In genomic region chr15:43406192-43406591, GRCh38 we compare ENCODE assay signal across 18 cellular contexts. TPM values are rescaled to one million over a fixed set of nuclear protein-coding genes. Genes with fewer than 3 reads are reported as not detected.
DNase-seq lines count a peak whose midpoint lies in the region; ATAC-seq and TF ChIP-seq lines count a peak whose summit lies in the region.
"Had no signal": no experiment of that assay in that cellular context is flagged by ENCODE, and none has a peak within 500 bp of the region (broad histone marks: within the 10 kb centered on the region; RNA-seq: fewer than 3 reads in every experiment).

No MANE protein-coding gene starts in this region.

- H3K27ac Mint-ChIP-seq in immature natural killer cell, result no peak overlapping the region

- peaks cover 0 to 24% of the 10 kb centered on the region in 2 experiments; a peak in 2 of 4 replicates for H3K4me1 ChIP-seq in SK-N-SH (ENCODE audit: control insufficient read depth in 1 of 2, insufficient read depth in 2 of 2, low read depth in 1 of 2, low read length in 1 of 2)

- peak overlapping the region; percentile 37 to 95; a peak in 3 of 4 replicates for H3K27ac ChIP-seq in SK-N-SH (ENCODE audit: low read depth in 2 of 2, low read length in 1 of 2)
- H3K27ac ChIP-seq: SK-N-MC had no signal

- H3K9ac ChIP-seq in SK-N-SH, result no peak overlapping the region

- no peaks in the 10 kb centered on the region for H3K27me3 ChIP-seq in SK-N-SH (ENCODE audit: insufficient read depth)

- H3K9me3 ChIP-seq in SK-N-SH, result no peaks in the 10 kb centered on the region

- H3K4me1 Mint-ChIP-seq in immature natural killer cell, result no peaks in the 10 kb centered on the region

- no peaks in the 10 kb centered on the region for H3K9me3 Mint-ChIP-seq in immature natural killer cell
- H3K9me3 Mint-ChIP-seq: CD4-positive, CD25-positive, alpha-beta regulatory T cell had no signal

- peaks cover 11 to 49% (median 32%) of the 10 kb centered on the region in 3 donors for H3K36me3 Mint-ChIP-seq in immature natural killer cell

- WGBS in SK-N-SH (ENCODE audit: low lambda C conversion rate), result 44% methylated on average over 2 of the region's 2 CpGs

- TF ChIP-seq POLR2A in GM18505 (IDR thresholded peaks at IDR 0.05; ENCODE audit: borderline replicate concordance, extremely low read depth, insufficient read depth, insufficient read length), result no peak

- H3K9me2 ChIP-seq in SK-N-SH, result no peaks in the 10 kb centered on the region

- no peak overlapping the region for H3K4me3 Mint-ChIP-seq in immature natural killer cell
- H3K4me3 Mint-ChIP-seq: CD4-positive, CD25-positive, alpha-beta regulatory T cell had no signal

- POLR2A ChIA-PET in SK-N-SH (lab: Yijun Ruan, JAX), result no interaction called here

- TF ChIP-seq RAD21 in SK-N-SH (IDR thresholded peaks at IDR 0.05; ENCODE audit: low read length), result no peak

- peaks cover 86% of the 10 kb centered on the region in 2 experiments for H3K36me3 ChIP-seq in SK-N-SH (replicated peaks in 1 of 2; ENCODE audit: control insufficient read depth in 1 of 2, insufficient read depth in 2 of 2, low read length in 1 of 2)

- CTCF ChIA-PET in SK-N-SH (lab: Yijun Ruan, JAX), result interaction anchor here (1.1 to 2.5 kb wide), 5 partner anchors 9 to 108 kb away, joined by 3 to 8 read pairs (median 5); no protein-coding TSS in a partner anchor

- peaks cover 19% of the 10 kb centered on the region for H3F3A ChIP-seq in SK-N-SH (replicated peaks; ENCODE audit: insufficient read depth)

- no peak overlapping the region for H3K4me3 ChIP-seq in SK-N-SH (ENCODE audit: low read depth in 2 of 2, low read length in 1 of 2)
- H3K4me3 ChIP-seq: SK-N-MC had no signal

- H3K27me3 Mint-ChIP-seq in immature natural killer cell (ENCODE audit: low read depth in 3 of 3), result peaks cover 0 to 2% (median 0%) of the 10 kb centered on the region in 3 donors
- H3K27me3 Mint-ChIP-seq: CD4-positive, CD25-positive, alpha-beta regulatory T cell had no signal

- TF ChIP-seq EP300 in SK-N-SH (IDR thresholded peaks at IDR 0.05; ENCODE audit: borderline replicate concordance in 1 of 2, low read depth in 1 of 2, low read length in 1 of 2), result peak in 1 of 2 experiments; percentile 69; a peak in 1 of 4 replicates

- H3K4me2 ChIP-seq in SK-N-SH, result no peak overlapping the region

- intact Hi-C loops in left ventricle myocardium superior (cut with micrococcal nuclease), result no loop called here
- intact Hi-C loops in Right ventricle myocardium superior (cut with DNase I), result no loop called here

- no peaks in the 10 kb centered on the region; the same call in 1 of the 2 replicates for H4K20me1 ChIP-seq in SK-N-SH (ENCODE audit: insufficient read depth)

- DNase-seq in left ventricle myocardium superior (no peak), Right ventricle myocardium superior (no peak), SK-N-SH (peak; percentile 71), fibroblast of gingiva (ENCODE audit: low read depth) (peak; percentile 18), immature natural killer cell (no peak), NCI-H69 (lab: John Stamatoyannopoulos, UW) (no peak)
- DNase-seq in stimulated activated naive CD4-positive, alpha-beta T cell treated with Interleukin-2 at 50 U/mL for 16 hours (lab: John Stamatoyannopoulos, UW), result no peak
- DNase-seq: Calu3; CD4-positive, CD25-positive, alpha-beta regulatory T cell; DMS79; NCI-H1436 treated with DMSO at 0.1 percent for 48 hours; NCI-H2081 treated with DMSO at 0.1 percent for 48 hours; NCI-H226; NCI-H526 treated with DMSO at 0.1 percent for 48 hours; NK-92 treated with Interleukin-12 subunit alpha and Interleukin-12 subunit beta, amount 100 ng/mL, for 24 hours; PC-3 had no signal

- TF ChIP-seq CTCF in SK-N-SH (IDR thresholded peaks at IDR 0.05), result no peak

- no peak overlapping the region for H2AFZ ChIP-seq in SK-N-SH (ENCODE audit: low read depth)

- ATAC-seq in left ventricle myocardium superior (peak; percentile 55), Right ventricle myocardium superior (ENCODE audit: poor library complexity) (no peak), GM18505 (IDR thresholded peaks at IDR 0.05; ENCODE audit: unreplicated experiment) (no peak)
- ATAC-seq: PC-3 had no signal

- H3K79me2 ChIP-seq in SK-N-SH (ENCODE audit: insufficient read depth), result no peaks in the 10 kb centered on the region

TF ChIP-seq in SK-N-SH, 30 proteins besides CTCF, POLR2A, EP300 and RAD21:
- TF ChIP-seq RCOR1 (IDR thresholded peaks at IDR 0.05; ENCODE audit: low read length) (peak; percentile 85), PBX3 (IDR thresholded peaks at IDR 0.05) (peak; percentile 54; the same call in 1 of the 2 replicates), NRF1 (IDR thresholded peaks at IDR 0.05; ENCODE audit: low read depth, low read length) (no peak), MAX (IDR thresholded peaks at IDR 0.05; ENCODE audit: low read depth) (no peak), FOXJ3 (CRISPR knock-in tag; IDR thresholded peaks at IDR 0.05) (peak; percentile 64), SIN3A (IDR thresholded peaks at IDR 0.05; ENCODE audit: borderline replicate concordance, low read depth, low read length) (0 out of 2 replicates have a peak, but pooled peaks have one; percentile 13), YY1 (IDR thresholded peaks at IDR 0.05; ENCODE audit: low read depth) (no peak), POLR2AphosphoS5 (IDR thresholded peaks at IDR 0.05; ENCODE audit: low read depth, low read length) (peak; percentile 39; the same call in 1 of the 2 replicates), TCF12 (IDR thresholded peaks at IDR 0.05) (peak; percentile 83), EZH2phosphoT487 (IDR thresholded peaks at IDR 0.05; ENCODE audit: borderline replicate concordance, low read depth) (no peak), GATA2 (CRISPR knock-in tag; IDR thresholded peaks at IDR 0.05) (peak; percentile 74), CHD2 (IDR thresholded peaks at IDR 0.05; ENCODE audit: low read length, partially characterized antibody) (peak; percentile 58), TEAD4 (IDR thresholded peaks at IDR 0.05; ENCODE audit: borderline replicate concordance, insufficient read depth) (no peak), IRF3 (IDR thresholded peaks at IDR 0.05; ENCODE audit: low read depth, low read length) (no peak), MXI1 (IDR thresholded peaks at IDR 0.05; ENCODE audit: low read depth, low read length) (peak; percentile 85)

RNA-seq across cellular contexts. Expression of gene TUBGCP4, which starts 35.3 kb away (rescaled TPM):
- 13.0 TPM for total RNA-seq in left ventricle myocardium superior
- 11.1 TPM for total RNA-seq in Right ventricle myocardium superior
- polyA plus RNA-seq in SK-N-SH (2012; rRNA removed), result 6.6 and 8.5 TPM in 2 replicates
- 5.2 and 6.9 TPM in 2 replicates for polyA plus RNA-seq in SK-N-SH (2012; cell fraction: cytosol; rRNA removed)
- 7.3 and 10.9 TPM in 2 replicates for polyA plus RNA-seq in SK-N-SH (2012; cell fraction: nucleus; rRNA removed)
- polyA plus RNA-seq in immature natural killer cell, result 10 to 100 TPM; 11.1 to 18.1 (median 11.7) TPM

RNA-seq across cellular contexts. Expression of gene ZSCAN29, which starts 35.3 kb away (rescaled TPM):
- 11.6 TPM for total RNA-seq in left ventricle myocardium superior
- 11.7 TPM for total RNA-seq in Right ventricle myocardium superior
- polyA plus RNA-seq in SK-N-SH (2012; rRNA removed), result 5.7 and 7.0 TPM in 2 replicates
- polyA plus RNA-seq in SK-N-SH (2012; cell fraction: cytosol; rRNA removed), result 6.2 and 6.8 TPM in 2 replicates
- polyA plus RNA-seq in SK-N-SH (2012; cell fraction: nucleus; rRNA removed), result 18.7 and 19.8 TPM in 2 replicates
- 1 to 10 TPM in 2 of 3 donors, under 1 TPM in 1; 0.39 to 8.9 (median 4.1) TPM for polyA plus RNA-seq in immature natural killer cell

Comparison
In these comparisons a context has a peak if more than half of its experiments do, and no peak if none do; other contexts are left out.
1. DNase-seq: peak in SK-N-SH (single experiment) and fibroblast of gingiva (single experiment); none in left ventricle myocardium superior (single experiment), Right ventricle myocardium superior (single experiment), immature natural killer cell (0 of 3), NCI-H69 (single experiment) and stimulated activated naive CD4-positive, alpha-beta T cell treated with Interleukin-2 at 50 U/mL for 16 hours (single experiment).